In genomic region chr4:169627307-169627706, GRCh38 we compare ENCODE assay signal across 12 cellular contexts. TPM values are rescaled to one million over a fixed set of nuclear protein-coding genes. Genes with fewer than 3 reads are reported as not detected.
A peak's percentile ranks its signal among the peaks of the same experiment; 100 is the strongest.
DNase-seq lines count a peak whose midpoint lies in the region; ATAC-seq and TF ChIP-seq lines count a peak whose summit lies in the region.
"Had no signal": no experiment of that assay in that cellular context is flagged by ENCODE, and none has a peak within 500 bp of the region (broad histone marks: within the 10 kb centered on the region; RNA-seq: fewer than 3 reads in every experiment).

No MANE protein-coding gene starts in this region.

- peak overlapping the region; percentile 62 for H3K27ac ChIP-seq in left ventricle myocardium inferior (replicated peaks)
- no peak overlapping the region for H3K27ac ChIP-seq in testis
- H3K27ac ChIP-seq: VCaP had no signal

- H3K36me3 ChIP-seq in left ventricle myocardium inferior (peaks cover 3% of the 10 kb centered on the region), testis (ENCODE audit: low read depth, missing control alignments) (no peaks in the 10 kb centered on the region)

- TF ChIP-seq CTCF in left ventricle myocardium inferior (IDR thresholded peaks at IDR 0.05; ENCODE audit: borderline replicate concordance), result no peak
- no peak for TF ChIP-seq CTCF in testis (IDR thresholded peaks at IDR 0.05)

- H3K4me3 ChIP-seq in left ventricle myocardium inferior (no peak overlapping the region), testis (no peak overlapping the region)

- WGBS in testis, 2 donors, result 91 to 96% methylated on average over 1 of the region's 1 CpG

- H3K9me3 ChIP-seq in left ventricle myocardium inferior (replicated peaks) (no peaks in the 10 kb centered on the region), testis (no peaks in the 10 kb centered on the region)

- intact Hi-C loops in left ventricle myocardium inferior (cut with micrococcal nuclease), result no loop called here
- intact Hi-C loops in testis (cut with DNase I; ENCODE audit: low total_unique reads), result no loop called here

- peak; percentile 45 for ATAC-seq in GM18508 (IDR thresholded peaks at IDR 0.05; ENCODE audit: insufficient read depth, unreplicated experiment)
- ATAC-seq in GM21390 (IDR thresholded peaks at IDR 0.05; ENCODE audit: unreplicated experiment), result peak; percentile 51
- ATAC-seq in HG03280 (IDR thresholded peaks at IDR 0.05; ENCODE audit: unreplicated experiment), result peak; percentile 47

- H3K27me3 ChIP-seq in left ventricle myocardium inferior (ENCODE audit: low read depth) (no peaks in the 10 kb centered on the region), testis (no peaks in the 10 kb centered on the region)

- no peak for TF ChIP-seq POLR2A in testis (IDR thresholded peaks at IDR 0.05)

- no peak for DNase-seq in left ventricle myocardium inferior
- no peak for DNase-seq in NCI-H1694 treated with DMSO at 0.1 percent for 48 hours (lab: John Stamatoyannopoulos, UW)
- DNase-seq in testis, result no peak
- DNase-seq in activated CD8-positive, alpha-beta memory T cell treated with anti-CD3 and anti-CD28 coated beads, Interleukin-2, amount 50 U/mL, for 4 hours, result no peak
- no peak for DNase-seq in DMS 273 (lab: John Stamatoyannopoulos, UW; ENCODE audit: unreplicated experiment)
- DNase-seq: central memory CD4-positive, alpha-beta T cell; NCI-H526 treated with DMSO at 0.1 percent for 48 hours; SHP77 had no signal

- peaks cover 72% of the 10 kb centered on the region for H3K4me1 ChIP-seq in left ventricle myocardium inferior
- no peaks in the 10 kb centered on the region for H3K4me1 ChIP-seq in testis

RNA-seq across cellular contexts. Expression of gene CLCN3, which starts 6.9 kb away (rescaled TPM):
- 54.1 TPM for total RNA-seq in left ventricle myocardium inferior
- total RNA-seq in testis, result 10 to 100 TPM; 89.2 to 97.4 TPM
- polyA plus RNA-seq in testis (ENCODE audit: insufficient read depth, low read depth, low replicate concordance), result 63.0 TPM

RNA-seq across cellular contexts. Expression of gene NEK1, which starts 14.9 kb away (rescaled TPM):
- total RNA-seq in left ventricle myocardium inferior, result 15.5 TPM
- 10 to 100 TPM; 25.5 to 27.9 TPM for total RNA-seq in testis
- 10.3 TPM for polyA plus RNA-seq in testis (ENCODE audit: insufficient read depth, low read depth, low replicate concordance)
